In the genomic region with DNA sequence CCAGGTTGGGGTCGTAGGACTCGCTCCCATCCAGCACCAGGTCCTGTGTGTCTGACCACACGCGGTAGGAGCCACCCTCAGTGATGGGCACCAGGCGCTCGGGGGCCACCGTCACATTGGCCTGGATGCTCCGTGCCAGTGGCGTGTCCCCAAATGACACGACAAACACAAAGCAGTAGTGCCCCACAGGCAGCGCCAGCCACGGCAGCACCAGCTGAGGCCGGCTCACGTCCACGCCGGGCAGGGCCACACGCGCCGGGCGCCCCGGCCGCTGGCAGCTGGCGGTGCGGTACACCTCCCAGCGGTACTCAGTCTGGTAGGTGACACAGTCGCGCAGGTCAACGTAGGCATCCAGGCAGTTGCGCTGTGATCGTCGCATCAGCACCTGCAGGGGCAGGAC, we compare ENCODE assay signal across 9 cellular contexts. TPM values are rescaled to one million over a fixed set of nuclear protein-coding genes. Genes with fewer than 3 reads are reported as not detected.
A peak's percentile ranks its signal among the peaks of the same experiment; 100 is the strongest.
DNase-seq lines count a peak whose midpoint lies in the region; ATAC-seq, FAIRE-seq and TF ChIP-seq lines count a peak whose summit lies in the region.
"Not testable (repeated sequence)": the region's sequence is repeated elsewhere in the genome, so short reads cannot be mapped to it uniquely, and the experiment has no call there.
"Had no signal": no experiment of that assay in that cellular context is flagged by ENCODE, and none has a peak within 500 bp of the region (broad histone marks: within the 10 kb centered on the region; RNA-seq: fewer than 3 reads in every experiment).

No MANE protein-coding gene starts in this region.

- not testable (repeated sequence) for H3K9ac ChIP-seq in kidney (ENCODE audit: low read length in 2 of 2)

- H3K36me3 Mint-ChIP-seq in activated CD4-positive, alpha-beta T cell treated with anti-CD3 and anti-CD28 coated beads, Interleukin-2, amount 10 ng/mL, durations not matched to agents 24 days and 14 days (ENCODE audit: low read depth); chondrocyte (ENCODE audit: low read depth): not testable (repeated sequence)

- H3K4me3 ChIP-seq in esophagus muscularis mucosa; kidney (ENCODE audit: low read length in 2 of 2); upper lobe of right lung: not testable (repeated sequence)

- WGBS in esophagus muscularis mucosa = no CpG with 5 or more reads among the region's 31 CpGs

- H3K27ac ChIP-seq in esophagus muscularis mucosa (replicated peaks in 1 of 4); kidney (ENCODE audit: low read depth in 2 of 2, low read length in 2 of 2); upper lobe of right lung: not testable (repeated sequence)

- not testable (repeated sequence) for H3K27ac Mint-ChIP-seq in activated CD4-positive, alpha-beta T cell treated with anti-CD3 and anti-CD28 coated beads, Interleukin-2, amount 10 ng/mL, durations not matched to agents 24 days and 14 days; chondrocyte (ENCODE audit: unreplicated experiment)

- H3K4me3 Mint-ChIP-seq in activated CD4-positive, alpha-beta T cell treated with anti-CD3 and anti-CD28 coated beads, Interleukin-2, amount 10 ng/mL, durations not matched to agents 24 days and 14 days; chondrocyte (ENCODE audit: unreplicated experiment): not testable (repeated sequence)

- FAIRE-seq in kidney (lab: Jason Lieb, UNC) = not testable (repeated sequence)

- H3K36me3 ChIP-seq in esophagus muscularis mucosa = peaks cover 0 to 22% (median 0%) of the 10 kb centered on the region in 4 donors
- H3K36me3 ChIP-seq in kidney (ENCODE audit: control insufficient read depth in 1 of 2, insufficient read depth in 2 of 2, low read length in 2 of 2); upper lobe of right lung: not testable (repeated sequence)

- H3K9me3 ChIP-seq in esophagus muscularis mucosa; kidney (ENCODE audit: control insufficient read depth in 1 of 2, low read length in 2 of 2); upper lobe of right lung: not testable (repeated sequence)

- H3K27me3 ChIP-seq in esophagus muscularis mucosa, upper lobe of right lung: not testable (repeated sequence)

- not testable (repeated sequence) for H3K4me1 Mint-ChIP-seq in activated CD4-positive, alpha-beta T cell treated with anti-CD3 and anti-CD28 coated beads, Interleukin-2, amount 10 ng/mL, durations not matched to agents 24 days and 14 days; chondrocyte (ENCODE audit: low read depth)

- ATAC-seq in left lobe of liver (peak; percentile 25), upper lobe of right lung (peak; percentile 21)

- TF ChIP-seq CTCF in chondrocyte (IDR thresholded peaks at IDR 0.05); esophagus muscularis mucosa (IDR thresholded peaks at IDR 0.05); kidney (IDR thresholded peaks at IDR 0.05; ENCODE audit: borderline replicate concordance, extremely low read depth, insufficient read depth); upper lobe of right lung (IDR thresholded peaks at IDR 0.05): not testable (repeated sequence)

- H3K27me3 Mint-ChIP-seq in activated CD4-positive, alpha-beta T cell treated with anti-CD3 and anti-CD28 coated beads, Interleukin-2, amount 10 ng/mL, durations not matched to agents 24 days and 14 days; chondrocyte (ENCODE audit: low read depth): not testable (repeated sequence)

- DNase-seq in activated CD4-positive, alpha-beta T cell treated with anti-CD3 and anti-CD28 coated beads, Interleukin-2, amount 10 ng/mL, durations not matched to agents 24 days and 14 days = peak; percentile 41
- DNase-seq in chondrocyte (ENCODE audit: low spot score) (peak; percentile 24), esophagus muscularis mucosa (ENCODE audit: extremely low spot score) (peak; percentile 47), kidney (peak; percentile 43), left lobe of liver (ENCODE audit: low spot score) (peak; percentile 35), posterior vena cava (ENCODE audit: low spot score) (peak; percentile 56)
- not testable (repeated sequence) for DNase-seq in upper lobe of right lung

- H3K4me1 ChIP-seq in esophagus muscularis mucosa; kidney (ENCODE audit: control insufficient read depth in 1 of 2, insufficient read depth in 1 of 2, low read depth in 1 of 2, low read length in 2 of 2); upper lobe of right lung: not testable (repeated sequence)

- not testable (repeated sequence) for TF ChIP-seq POLR2A in esophagus muscularis mucosa (IDR thresholded peaks at IDR 0.05; ENCODE audit: low read depth)

- intact Hi-C loops in activated CD4-positive, alpha-beta T cell treated with anti-CD3 and anti-CD28 coated beads, Interleukin-2, amount 10 ng/mL, durations not matched to agents 24 days and 14 days (cut with micrococcal nuclease); esophagus muscularis mucosa (cut with DNase I); kidney (cut with DNase I); posterior vena cava (cut with DNase I); upper lobe of right lung (cut with DNase I): not testable (repeated sequence)

- H3K9me3 Mint-ChIP-seq in activated CD4-positive, alpha-beta T cell treated with anti-CD3 and anti-CD28 coated beads, Interleukin-2, amount 10 ng/mL, durations not matched to agents 24 days and 14 days; chondrocyte (ENCODE audit: low read depth): not testable (repeated sequence)

- not testable (repeated sequence) for TF ChIP-seq EP300 in esophagus muscularis mucosa (IDR thresholded peaks at IDR 0.05)

RNA-seq across cellular contexts. Expression of gene NPIPA8, which starts 48.3 kb away (rescaled TPM):
- total RNA-seq in activated CD4-positive, alpha-beta T cell treated with anti-CD3 and anti-CD28 coated beads, Interleukin-2, amount 10 ng/mL, durations not matched to agents 24 days and 14 days = 0.54 and 0.88 TPM in 2 replicates
- total RNA-seq in chondrocyte (0.35 to 0.68 TPM (median 0.41 TPM) in 3 replicates), esophagus muscularis mucosa (10 to 100 TPM in 1 of 4 donors, not detected in 3; 34.2 TPM), kidney (4.8 TPM), left lobe of liver (0.35 TPM), posterior vena cava (10 to 100 TPM in 1 of 2 donors, under 1 TPM in 1; 0.43 to 18.8 TPM), upper lobe of right lung (0.67 TPM)
- polyA plus RNA-seq in kidney (ENCODE audit: insufficient read depth, low read depth, low replicate concordance) = 4.8 TPM
- total RNA-seq: CD4-positive, CD25-positive, alpha-beta regulatory T cell; GM12878 had no signal
